Comparison of ENCODE assay signal across 13 cellular contexts in genomic region chr20:10432079-10432478, GRCh38. TPM values are rescaled to one million over a fixed set of nuclear protein-coding genes. Genes with fewer than 3 reads are reported as not detected.
DNase-seq lines count a peak whose midpoint lies in the region; ATAC-seq, FAIRE-seq and TF ChIP-seq lines count a peak whose summit lies in the region.
"Had no signal": no experiment of that assay in that cellular context is flagged by ENCODE, and none has a peak within 500 bp of the region (broad histone marks: within the 10 kb centered on the region; RNA-seq: fewer than 3 reads in every experiment).

No MANE protein-coding gene starts in this region.

- FAIRE-seq in urothelium cell line (lab: Jason Lieb, UNC) (no peak), HTR-8/SVneo (lab: Jason Lieb, UNC) (no peak)

- BruUV-seq in PC-3 (replicated peaks; lab: Mats Ljungman, UMichigan) = TSS peak; percentile 10

- peak overlapping the region; percentile 53 for H3K4me3 Mint-ChIP-seq in activated naive CD8-positive, alpha-beta T cell
- no peak overlapping the region for H3K4me3 Mint-ChIP-seq in activated naive CD8-positive, alpha-beta T cell treated with anti-CD3 and anti-CD28 coated beads for 36 hours
- peak overlapping the region; percentile 60 for H3K4me3 Mint-ChIP-seq in dendritic cell treated with granulocyte-macrophage colony-stimulating factor and Interleukin-4, amounts not matched to agents 40 ng/mL and 50 ng/mL, for 4 days
- peak overlapping the region; percentile 51 for H3K4me3 Mint-ChIP-seq in type B pancreatic cell

- no peaks in the 10 kb centered on the region for H3K9me3 Mint-ChIP-seq in activated naive CD8-positive, alpha-beta T cell (ENCODE audit: low read depth)
- H3K9me3 Mint-ChIP-seq in activated naive CD8-positive, alpha-beta T cell treated with anti-CD3 and anti-CD28 coated beads for 36 hours = no peaks in the 10 kb centered on the region
- H3K9me3 Mint-ChIP-seq in dendritic cell treated with granulocyte-macrophage colony-stimulating factor and Interleukin-4, amounts not matched to agents 40 ng/mL and 50 ng/mL, for 4 days = no peaks in the 10 kb centered on the region
- H3K9me3 Mint-ChIP-seq in type B pancreatic cell = no peaks in the 10 kb centered on the region

- no peaks in the 10 kb centered on the region for H3K9me3 ChIP-seq in PC-3 (ENCODE audit: low read length)
- no peaks in the 10 kb centered on the region for H3K9me3 ChIP-seq in upper lobe of left lung
- H3K9me3 ChIP-seq: thoracic aorta had no signal

- H3K36me3 ChIP-seq in PC-3 (ENCODE audit: low read depth, low read length) = no peaks in the 10 kb centered on the region
- H3K36me3 ChIP-seq in upper lobe of left lung = no peaks in the 10 kb centered on the region
- H3K36me3 ChIP-seq: thoracic aorta had no signal

- H3K4me3 ChIP-seq in PC-3 (ENCODE audit: low read length) = 0 out of 2 replicates have a peak overlapping the region, but pooled peaks have one; percentile 4
- no peak overlapping the region for H3K4me3 ChIP-seq in upper lobe of left lung
- H3K4me3 ChIP-seq: thoracic aorta had no signal

- peak overlapping the region; percentile 96; the same call in 1 of the 2 replicates for H3K4me2 ChIP-seq in PC-3 (ENCODE audit: low read length)

- no peak overlapping the region for H3K27ac ChIP-seq in PC-3 (ENCODE audit: low read length)
- no peak overlapping the region for H3K27ac ChIP-seq in upper lobe of left lung
- H3K27ac ChIP-seq: C4-2B, thoracic aorta had no signal

- H3K27me3 ChIP-seq in PC-3 (ENCODE audit: low read length) = no peaks in the 10 kb centered on the region
- peaks cover 0 to 2% (median 0%) of the 10 kb centered on the region in 4 donors for H3K27me3 ChIP-seq in upper lobe of left lung

- H3K4me1 ChIP-seq in PC-3 (ENCODE audit: insufficient read depth, low read length) (peaks cover 42% of the 10 kb centered on the region), upper lobe of left lung (peaks cover 18 to 35% (median 23%) of the 10 kb centered on the region in 4 donors)

- no peaks in the 10 kb centered on the region for H3K36me3 Mint-ChIP-seq in activated naive CD8-positive, alpha-beta T cell
- H3K36me3 Mint-ChIP-seq in activated naive CD8-positive, alpha-beta T cell treated with anti-CD3 and anti-CD28 coated beads for 36 hours = peaks cover 16% of the 10 kb centered on the region
- H3K36me3 Mint-ChIP-seq in dendritic cell treated with granulocyte-macrophage colony-stimulating factor and Interleukin-4, amounts not matched to agents 40 ng/mL and 50 ng/mL, for 4 days (ENCODE audit: low read depth) = peaks cover 64% of the 10 kb centered on the region
- H3K36me3 Mint-ChIP-seq in type B pancreatic cell = peaks cover 10% of the 10 kb centered on the region

- no peaks in the 10 kb centered on the region for H3K27me3 Mint-ChIP-seq in activated naive CD8-positive, alpha-beta T cell
- no peaks in the 10 kb centered on the region for H3K27me3 Mint-ChIP-seq in activated naive CD8-positive, alpha-beta T cell treated with anti-CD3 and anti-CD28 coated beads for 36 hours
- no peaks in the 10 kb centered on the region for H3K27me3 Mint-ChIP-seq in dendritic cell treated with granulocyte-macrophage colony-stimulating factor and Interleukin-4, amounts not matched to agents 40 ng/mL and 50 ng/mL, for 4 days
- no peaks in the 10 kb centered on the region for H3K27me3 Mint-ChIP-seq in type B pancreatic cell

- peak overlapping the region; percentile 12 for H3K27ac Mint-ChIP-seq in activated naive CD8-positive, alpha-beta T cell
- no peak overlapping the region for H3K27ac Mint-ChIP-seq in activated naive CD8-positive, alpha-beta T cell treated with anti-CD3 and anti-CD28 coated beads for 36 hours
- H3K27ac Mint-ChIP-seq in dendritic cell treated with granulocyte-macrophage colony-stimulating factor and Interleukin-4, amounts not matched to agents 40 ng/mL and 50 ng/mL, for 4 days = peak overlapping the region; percentile 100
- H3K27ac Mint-ChIP-seq in type B pancreatic cell = no peak overlapping the region

- no peaks in the 10 kb centered on the region for H3K9me2 ChIP-seq in PC-3 (replicated peaks; ENCODE audit: low read length)

- no peak for TF ChIP-seq POLR2A in upper lobe of left lung (IDR thresholded peaks at IDR 0.05)

- H2AFZ ChIP-seq in PC-3 (ENCODE audit: low read length) = no peak overlapping the region

- intact Hi-C loops in PC-3 (cut with micrococcal nuclease) = loop anchor here (5.0 kb wide), 2 partner anchors 240 to 835 kb away; partner anchors contain the start of gene JAG1
- intact Hi-C loops in dendritic cell treated with granulocyte-macrophage colony-stimulating factor and Interleukin-4, amounts not matched to agents 40 ng/mL and 50 ng/mL, for 4 days (cut with micrococcal nuclease) = no loop called here

- no peaks in the 10 kb centered on the region for H3F3A ChIP-seq in PC-3 (ENCODE audit: low read length, unreplicated experiment)

- H3K9ac ChIP-seq in PC-3 (ENCODE audit: low read length) = no peak overlapping the region

- H3K4me1 Mint-ChIP-seq in activated naive CD8-positive, alpha-beta T cell (ENCODE audit: low read depth) = peaks cover 63% of the 10 kb centered on the region
- peaks cover 41% of the 10 kb centered on the region for H3K4me1 Mint-ChIP-seq in activated naive CD8-positive, alpha-beta T cell treated with anti-CD3 and anti-CD28 coated beads for 36 hours
- peaks cover 69% of the 10 kb centered on the region for H3K4me1 Mint-ChIP-seq in dendritic cell treated with granulocyte-macrophage colony-stimulating factor and Interleukin-4, amounts not matched to agents 40 ng/mL and 50 ng/mL, for 4 days (ENCODE audit: low read depth)
- H3K4me1 Mint-ChIP-seq in type B pancreatic cell (ENCODE audit: unreplicated experiment) = peaks cover 36% of the 10 kb centered on the region

- no peak for DNase-seq in activated naive CD8-positive, alpha-beta T cell treated with anti-CD3 and anti-CD28 coated beads for 36 hours
- no peak for DNase-seq in PC-3
- no peak for DNase-seq in type B pancreatic cell (ENCODE audit: extremely low spot score, unreplicated experiment)
- DNase-seq in urothelium cell line (ENCODE audit: low spot score) = no peak
- DNase-seq in HTR-8/SVneo (ENCODE audit: insufficient read length, low spot score) = no peak
- DNase-seq in upper lobe of left lung = no peak
- DNase-seq: amniotic stem cell, KBM-7, NCI-H2171 had no signal

- TF ChIP-seq EP300 in upper lobe of left lung (IDR thresholded peaks at IDR 0.05) = no peak

- CTCF ChIA-PET in PC-3 (lab: Charles Lee) = no interaction called here

- 46 to 50% methylated on average over 1 of the region's 1 CpG for WGBS in upper lobe of left lung, 2 donors

- TF ChIP-seq CTCF in PC-3 (conservative IDR thresholded peaks at IDR 0.05; ENCODE audit: low read depth, low read length) (no peak), type B pancreatic cell (conservative IDR thresholded peaks at IDR 0.05) (no peak), upper lobe of left lung (IDR thresholded peaks at IDR 0.05) (no peak)

- POLR2A ChIA-PET in PC-3 (lab: Charles Lee; ENCODE audit: unreplicated experiment) = no interaction called here

- 0 out of 2 replicates have a peak, but pooled peaks cover 6% of the 10 kb centered on the region for H4K20me1 ChIP-seq in PC-3 (ENCODE audit: low read length)

- ATAC-seq in PC-3 = no peak
- ATAC-seq in upper lobe of left lung (ENCODE audit: low FRiP score in 2 of 2) = no peak

- H3K79me2 ChIP-seq in PC-3 (ENCODE audit: low read length) = peaks cover 86% of the 10 kb centered on the region

RNA-seq across cellular contexts. Expression of gene MKKS, which starts 1.9 kb away (rescaled TPM):
- 1 to 10 TPM; 7.0 to 7.1 TPM for total RNA-seq in activated naive CD8-positive, alpha-beta T cell treated with anti-CD3 and anti-CD28 coated beads for 36 hours
- total RNA-seq in PC-3 (2014; rRNA removed) = 12.1 and 13.6 TPM in 2 replicates
- 16.2 and 19.9 TPM in 2 replicates for total RNA-seq in type B pancreatic cell (ENCODE audit: low replicate concordance)
- 10 to 100 TPM in 4 of 6 donors, 1 to 10 TPM in 2; 3.1 to 19.3 (median 11.8) TPM for total RNA-seq in upper lobe of left lung

RNA-seq across cellular contexts. Expression of gene SLX4IP, which starts 3.0 kb away (rescaled TPM):
- 1 to 10 TPM; 7.4 to 7.9 TPM for total RNA-seq in activated naive CD8-positive, alpha-beta T cell treated with anti-CD3 and anti-CD28 coated beads for 36 hours
- total RNA-seq in PC-3 (2014; rRNA removed) = 6.4 and 7.1 TPM in 2 replicates
- total RNA-seq in type B pancreatic cell (ENCODE audit: low replicate concordance) = 6.6 and 8.5 TPM in 2 replicates
- total RNA-seq in upper lobe of left lung = 1 to 10 TPM; 3.2 to 6.0 (median 4.5) TPM

Comparison
In these comparisons a context has a peak if more than half of its experiments do, and no peak if none do; other contexts are left out.
1. H3K27ac Mint-ChIP-seq: peak in activated naive CD8-positive, alpha-beta T cell (single experiment) and dendritic cell treated with granulocyte-macrophage colony-stimulating factor and Interleukin-4, amounts not matched to agents 40 ng/mL and 50 ng/mL, for 4 days (single experiment); none in activated naive CD8-positive, alpha-beta T cell treated with anti-CD3 and anti-CD28 coated beads for 36 hours (single experiment) and type B pancreatic cell (single experiment).